2 cellular contexts compared by ENCODE assay signal in the genomic region with DNA sequence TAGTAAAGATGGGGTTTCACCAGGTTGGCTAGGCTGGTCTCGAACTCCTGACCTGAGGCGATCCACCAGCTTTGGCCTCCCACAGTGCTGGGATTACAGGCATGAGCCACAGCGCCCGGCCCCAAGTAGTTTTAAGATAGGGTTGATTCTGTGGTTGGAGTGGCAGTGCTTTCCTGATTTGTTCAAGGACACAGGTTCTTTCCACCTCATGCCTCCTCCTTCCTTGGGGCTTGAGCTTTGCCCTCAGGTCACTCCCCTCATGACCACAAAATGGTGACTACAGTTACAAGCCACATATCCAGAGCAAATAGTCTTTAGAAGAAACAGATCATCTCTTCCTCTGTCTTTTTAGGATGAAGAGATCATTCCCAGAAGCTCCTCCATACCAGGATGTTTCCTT.
TF ChIP-seq lines count a peak whose summit lies in the region.

No MANE protein-coding gene starts in this region.

TF ChIP-seq in A549, 52 proteins besides CTCF, POLR2A, EP300 and RAD21:
- no peak for TF ChIP-seq CBX2 (IDR thresholded peaks at IDR 0.05; ENCODE audit: borderline replicate concordance, low read depth)
- no peak for TF ChIP-seq HOXB5 (CRISPR knock-in tag; IDR thresholded peaks at IDR 0.05)
- TF ChIP-seq, protein P1, sequence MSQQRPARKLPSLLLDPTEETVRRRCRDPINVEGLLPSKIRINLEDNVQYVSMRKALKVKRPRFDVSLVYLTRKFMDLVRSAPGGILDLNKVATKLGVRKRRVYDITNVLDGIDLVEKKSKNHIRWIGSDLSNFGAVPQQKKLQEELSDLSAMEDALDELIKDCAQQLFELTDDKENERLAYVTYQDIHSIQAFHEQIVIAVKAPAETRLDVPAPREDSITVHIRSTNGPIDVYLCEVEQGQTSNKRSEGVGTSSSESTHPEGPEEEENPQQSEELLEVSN (IDR thresholded peaks at IDR 0.05; ENCODE audit: borderline replicate concordance, low read depth), result no peak
- TF ChIP-seq NFE2L2 (conservative IDR thresholded peaks at IDR 0.05; ENCODE audit: low read length), result no peak
- TF ChIP-seq ZSCAN20 (CRISPR knock-in tag; IDR thresholded peaks at IDR 0.05), result no peak
- no peak for TF ChIP-seq HOXA7 (CRISPR knock-in tag; IDR thresholded peaks at IDR 0.05)
- no peak for TF ChIP-seq SMC3 (IDR thresholded peaks at IDR 0.05)
- TF ChIP-seq, protein P2, sequence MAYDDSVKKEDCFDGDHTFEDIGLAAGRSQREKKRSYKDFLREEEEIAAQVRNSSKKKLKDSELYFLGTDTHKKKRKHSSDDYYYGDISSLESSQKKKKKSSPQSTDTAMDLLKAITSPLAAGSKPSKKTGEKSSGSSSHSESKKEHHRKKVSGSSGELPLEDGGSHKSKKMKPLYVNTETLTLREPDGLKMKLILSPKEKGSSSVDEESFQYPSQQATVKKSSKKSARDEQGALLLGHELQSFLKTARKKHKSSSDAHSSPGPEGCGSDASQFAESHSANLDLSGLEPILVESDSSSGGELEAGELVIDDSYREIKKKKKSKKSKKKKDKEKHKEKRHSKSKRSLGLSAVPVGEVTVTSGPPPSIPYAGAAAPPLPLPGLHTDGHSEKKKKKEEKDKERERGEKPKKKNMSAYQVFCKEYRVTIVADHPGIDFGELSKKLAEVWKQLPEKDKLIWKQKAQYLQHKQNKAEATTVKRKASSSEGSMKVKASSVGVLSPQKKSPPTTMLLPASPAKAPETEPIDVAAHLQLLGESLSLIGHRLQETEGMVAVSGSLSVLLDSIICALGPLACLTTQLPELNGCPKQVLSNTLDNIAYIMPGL (CRISPR knock-in tag; IDR thresholded peaks at IDR 0.05; ENCODE audit: borderline replicate concordance), result no peak
- TF ChIP-seq ZNF302 (CRISPR knock-in tag; IDR thresholded peaks at IDR 0.05), result no peak
- TF ChIP-seq, protein P3, sequence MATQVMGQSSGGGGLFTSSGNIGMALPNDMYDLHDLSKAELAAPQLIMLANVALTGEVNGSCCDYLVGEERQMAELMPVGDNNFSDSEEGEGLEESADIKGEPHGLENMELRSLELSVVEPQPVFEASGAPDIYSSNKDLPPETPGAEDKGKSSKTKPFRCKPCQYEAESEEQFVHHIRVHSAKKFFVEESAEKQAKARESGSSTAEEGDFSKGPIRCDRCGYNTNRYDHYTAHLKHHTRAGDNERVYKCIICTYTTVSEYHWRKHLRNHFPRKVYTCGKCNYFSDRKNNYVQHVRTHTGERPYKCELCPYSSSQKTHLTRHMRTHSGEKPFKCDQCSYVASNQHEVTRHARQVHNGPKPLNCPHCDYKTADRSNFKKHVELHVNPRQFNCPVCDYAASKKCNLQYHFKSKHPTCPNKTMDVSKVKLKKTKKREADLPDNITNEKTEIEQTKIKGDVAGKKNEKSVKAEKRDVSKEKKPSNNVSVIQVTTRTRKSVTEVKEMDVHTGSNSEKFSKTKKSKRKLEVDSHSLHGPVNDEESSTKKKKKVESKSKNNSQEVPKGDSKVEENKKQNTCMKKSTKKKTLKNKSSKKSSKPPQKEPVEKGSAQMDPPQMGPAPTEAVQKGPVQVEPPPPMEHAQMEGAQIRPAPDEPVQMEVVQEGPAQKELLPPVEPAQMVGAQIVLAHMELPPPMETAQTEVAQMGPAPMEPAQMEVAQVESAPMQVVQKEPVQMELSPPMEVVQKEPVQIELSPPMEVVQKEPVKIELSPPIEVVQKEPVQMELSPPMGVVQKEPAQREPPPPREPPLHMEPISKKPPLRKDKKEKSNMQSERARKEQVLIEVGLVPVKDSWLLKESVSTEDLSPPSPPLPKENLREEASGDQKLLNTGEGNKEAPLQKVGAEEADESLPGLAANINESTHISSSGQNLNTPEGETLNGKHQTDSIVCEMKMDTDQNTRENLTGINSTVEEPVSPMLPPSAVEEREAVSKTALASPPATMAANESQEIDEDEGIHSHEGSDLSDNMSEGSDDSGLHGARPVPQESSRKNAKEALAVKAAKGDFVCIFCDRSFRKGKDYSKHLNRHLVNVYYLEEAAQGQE (IDR thresholded peaks at IDR 0.05), result no peak
- no peak for TF ChIP-seq KDM1A (IDR thresholded peaks at IDR 0.05; ENCODE audit: low read depth)
- no peak for TF ChIP-seq TP53 (CRISPR knock-in tag; IDR thresholded peaks at IDR 0.05)

TF ChIP-seq in IMR-90, 13 proteins besides CTCF, POLR2A, EP300 and RAD21:
- no peak for TF ChIP-seq NFE2L2 (IDR thresholded peaks at IDR 0.05; ENCODE audit: low read depth, low read length)
- no peak for TF ChIP-seq CHD1 (IDR thresholded peaks at IDR 0.05; ENCODE audit: low read depth, low read length)
- TF ChIP-seq, protein P4, sequence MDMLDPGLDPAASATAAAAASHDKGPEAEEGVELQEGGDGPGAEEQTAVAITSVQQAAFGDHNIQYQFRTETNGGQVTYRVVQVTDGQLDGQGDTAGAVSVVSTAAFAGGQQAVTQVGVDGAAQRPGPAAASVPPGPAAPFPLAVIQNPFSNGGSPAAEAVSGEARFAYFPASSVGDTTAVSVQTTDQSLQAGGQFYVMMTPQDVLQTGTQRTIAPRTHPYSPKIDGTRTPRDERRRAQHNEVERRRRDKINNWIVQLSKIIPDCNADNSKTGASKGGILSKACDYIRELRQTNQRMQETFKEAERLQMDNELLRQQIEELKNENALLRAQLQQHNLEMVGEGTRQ (IDR thresholded peaks at IDR 0.05; ENCODE audit: low read depth, low read length), result no peak
- no peak for TF ChIP-seq MXI1 (IDR thresholded peaks at IDR 0.05; ENCODE audit: borderline replicate concordance, low read depth, low read length)
- TF ChIP-seq, protein P5, sequence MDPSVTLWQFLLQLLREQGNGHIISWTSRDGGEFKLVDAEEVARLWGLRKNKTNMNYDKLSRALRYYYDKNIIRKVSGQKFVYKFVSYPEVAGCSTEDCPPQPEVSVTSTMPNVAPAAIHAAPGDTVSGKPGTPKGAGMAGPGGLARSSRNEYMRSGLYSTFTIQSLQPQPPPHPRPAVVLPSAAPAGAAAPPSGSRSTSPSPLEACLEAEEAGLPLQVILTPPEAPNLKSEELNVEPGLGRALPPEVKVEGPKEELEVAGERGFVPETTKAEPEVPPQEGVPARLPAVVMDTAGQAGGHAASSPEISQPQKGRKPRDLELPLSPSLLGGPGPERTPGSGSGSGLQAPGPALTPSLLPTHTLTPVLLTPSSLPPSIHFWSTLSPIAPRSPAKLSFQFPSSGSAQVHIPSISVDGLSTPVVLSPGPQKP (IDR thresholded peaks at IDR 0.05; ENCODE audit: borderline replicate concordance, low read depth, low read length), result no peak
- no peak for TF ChIP-seq SMC3 (IDR thresholded peaks at IDR 0.05; ENCODE audit: low read depth, low read length)
